In genomic region chr1:68828013-68828412, GRCh38 we compare ENCODE assay signal across 34 cellular contexts.
"Had no signal": no experiment of that assay in that cellular context is flagged by ENCODE, and none has a peak within 500 bp of the region (broad histone marks: within the 10 kb centered on the region; RNA-seq: fewer than 3 reads in every experiment).

No MANE protein-coding gene starts in this region.

- H3K4me3 ChIP-seq: adrenal gland, ascending aorta, body of pancreas, breast epithelium, cardiac muscle cell had no signal

- H3K9me3 ChIP-seq: adrenal gland had no signal

- FAIRE-seq: astrocyte, bronchial epithelial cell had no signal

- H3K27me3 ChIP-seq: adrenal gland, ascending aorta, body of pancreas, brain microvascular endothelial cell, breast epithelium, cardiac muscle cell had no signal

- H3K4me1 ChIP-seq: adrenal gland, ascending aorta, body of pancreas, breast epithelium had no signal

- H3K36me3 ChIP-seq: adrenal gland, ascending aorta, brain microvascular endothelial cell, breast epithelium, cardiac muscle cell had no signal

- ATAC-seq: activated naive CD4-positive, alpha-beta T cell treated with anti-CD3 and anti-CD28 coated beads, Interleukin-2, amount 50 U/mL, for 72 hours; activated naive CD8-positive, alpha-beta T cell treated with anti-CD3 and anti-CD28 coated beads, Interleukin-2, amount 50 U/mL, for 24 hours; activated T-cell treated with anti-CD3 and anti-CD28 coated beads, Interleukin-2, amount 50 U/mL, for 4 hours; activated T-cell treated with anti-CD3 and anti-CD28 coated beads, Interleukin-2, amount 50 U/mL, for 72 hours; activated T-helper 17 cell treated with anti-CD3 and anti-CD28 coated beads, Interleukin-2, amount 50 U/mL, for 72 hours; body of pancreas had no signal

- H3K27ac ChIP-seq: adrenal gland, ascending aorta, body of pancreas, brain microvascular endothelial cell, breast epithelium, cardiac muscle cell had no signal

- DNase-seq: activated effector memory CD4-positive, alpha-beta T cell treated with anti-CD3 and anti-CD28 coated beads, Interleukin-2, amount 50 U/mL, for 16 hours; activated effector memory CD4-positive, alpha-beta T cell treated with Interleukin-2 at 50 U/mL for 16 hours; activated gamma-delta T cell; activated gamma-delta T cell treated with Interleukin-2 at 50 U/mL for 16 hours; activated naive CD4-positive, alpha-beta T cell; activated naive CD4-positive, alpha-beta T cell treated with anti-CD3 and anti-CD28 coated beads for 36 hours; activated naive CD4-positive, alpha-beta T cell treated with anti-CD3 and anti-CD28 coated beads, Interleukin-2, amount 10 ng/mL, durations not matched to agents 7 days and 5 days; activated naive CD4-positive, alpha-beta T cell treated with anti-CD3 and anti-CD28 coated beads, Interleukin-2, amount 50 U/mL, for 16 hours; activated naive CD4-positive, alpha-beta T cell treated with Interleukin-2 at 50 U/mL for 16 hours; activated naive CD8-positive, alpha-beta T cell treated with anti-CD3 and anti-CD28 coated beads for 36 hours; activated naive CD8-positive, alpha-beta T cell treated with anti-CD3 and anti-CD28 coated beads, Interleukin-2, amount 10 ng/mL, durations not matched to agents 7 days and 5 days; activated naive CD8-positive, alpha-beta T cell treated with anti-CD3 and anti-CD28 coated beads, Interleukin-2, amount 50 U/mL, for 24 hours; activated T-cell treated with anti-CD3 and anti-CD28 coated beads, Interleukin-2, amount 50 U/mL, for 1 hour; activated T-cell treated with anti-CD3 and anti-CD28 coated beads, Interleukin-2, amount 50 U/mL, for 24 hours; activated T-cell treated with anti-CD3 and anti-CD28 coated beads, Interleukin-2, amount 50 U/mL, for 4 hours; activated T-cell treated with anti-CD3 and anti-CD28 coated beads, Interleukin-2, amount 50 U/mL, for 48 hours; activated T-cell treated with anti-CD3 and anti-CD28 coated beads, Interleukin-2, amount 50 U/mL, for 72 hours; adrenal gland; amniotic stem cell; amygdala; anterior cingulate cortex; aorta; body of pancreas; brain microvascular endothelial cell; caudate nucleus; central memory CD4-positive, alpha-beta T cell; cerebellar nuclear complex had no signal
